24 cellular contexts compared by ENCODE assay signal in the genomic region with DNA sequence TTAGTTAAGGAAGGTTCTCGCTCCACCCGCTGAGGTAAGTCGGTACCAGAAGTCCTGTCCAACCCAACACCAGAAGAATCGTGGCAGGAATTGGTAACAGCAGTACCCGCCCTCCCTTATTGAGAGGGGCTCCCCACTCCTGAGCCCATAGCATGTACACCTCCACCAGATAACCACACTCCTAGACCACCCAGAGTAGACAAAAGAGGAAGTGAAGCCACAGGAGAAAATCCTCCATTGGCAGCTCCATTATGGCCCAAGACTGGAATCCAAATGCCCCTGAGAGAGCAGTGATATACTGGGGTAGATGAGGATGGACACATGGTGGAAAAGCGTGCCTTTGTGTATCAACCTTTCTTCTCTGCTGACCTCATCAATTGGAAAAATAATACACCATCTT.
DNase-seq lines count a peak whose midpoint lies in the region; ATAC-seq, FAIRE-seq and TF ChIP-seq lines count a peak whose summit lies in the region.
"Had no signal": no experiment of that assay in that cellular context is flagged by ENCODE, and none has a peak within 500 bp of the region (broad histone marks: within the 10 kb centered on the region; RNA-seq: fewer than 3 reads in every experiment).

No MANE protein-coding gene starts in this region.

- POLR2A ChIA-PET in K562 (lab: Yijun Ruan, JAX), result interaction anchor here (0.6 kb wide), 2 partner anchors 269 to 1051 kb away, joined by 3 read pairs; no protein-coding TSS in a partner anchor
- POLR2A ChIA-PET in activated CD4-positive, alpha-beta memory T cell treated with anti-CD3 and anti-CD28 coated beads, Interleukin-2, amount 10 ng/mL, durations not matched to agents 7 days and 5 days (lab: Charles Lee), result no interaction called here

- no peaks in the 10 kb centered on the region for H3K27me3 ChIP-seq in K562 (ENCODE audit: control insufficient read depth in 2 of 2, insufficient read depth in 2 of 2, low read length in 2 of 2)

- in situ Hi-C loops in K562 (cut with MboI), result no loop called here

- no peak for TF ChIP-seq RAD21 in K562 (CRISPR knock-in tag; conservative IDR thresholded peaks at IDR 0.05 in 1 of 2, IDR thresholded peaks at IDR 0.05 in 1 of 2)

- DNase-seq in GM12892 (ENCODE audit: insufficient read length), result no peak
- DNase-seq in MV-4-11 (lab: John Stamatoyannopoulos, UW), result peak; percentile 16
- no peak for DNase-seq in K562 (ENCODE audit: extremely low read depth in 1 of 4, low spot score in 3 of 4)
- DNase-seq in stimulated activated naive B cell treated with anti-CD40 and anti-IgM and Interleukin-4, amounts not matched to agents 10 μg/mL and 1 μg/mL and 100 μg/mL, for 72 hours, result no peak
- DNase-seq in activated CD4-positive, CD25-positive, alpha-beta regulatory T cell (lab: John Stamatoyannopoulos, UW), result no peak
- DNase-seq in activated CD4-positive, alpha-beta memory T cell treated with anti-CD3 and anti-CD28 coated beads, Interleukin-2, amount 10 ng/mL, durations not matched to agents 7 days and 5 days, result no peak
- DNase-seq: BE2C; CD8-positive, alpha-beta memory T cell; DMS 273 treated with DMSO at 0.1 percent for 48 hours; DMS79; EL; GDM1; H9; HFFc6; NCI-H1105 treated with DMSO at 0.1 percent for 48 hours; NCI-H146; NCI-H2029; NCI-H526 treated with DMSO at 0.1 percent for 48 hours; SHP77 had no signal

- H3K27ac Mint-ChIP-seq in stimulated activated naive B cell treated with anti-CD40 and anti-IgM and Interleukin-4, amounts not matched to agents 10 μg/mL and 1 μg/mL and 100 μg/mL, for 72 hours, result peak overlapping the region; percentile 88
- H3K27ac Mint-ChIP-seq in activated CD4-positive, alpha-beta memory T cell treated with anti-CD3 and anti-CD28 coated beads, Interleukin-2, amount 10 ng/mL, durations not matched to agents 7 days and 5 days, result no peak overlapping the region
- H3K27ac Mint-ChIP-seq: CD8-positive, alpha-beta memory T cell; H9; HFFc6 had no signal

- CTCF ChIA-PET in K562 (lab: Yijun Ruan, JAX; ENCODE audit: low intra/inter-chr PET ratio), result no interaction called here
- CTCF ChIA-PET in activated CD4-positive, alpha-beta memory T cell treated with anti-CD3 and anti-CD28 coated beads, Interleukin-2, amount 10 ng/mL, durations not matched to agents 7 days and 5 days (lab: Charles Lee), result no interaction called here

- H3K4me1 ChIP-seq in K562 (replicated peaks in 1 of 2; ENCODE audit: control insufficient read depth in 2 of 2, insufficient read depth in 2 of 2, low read length in 2 of 2), result peaks cover 0 to 4% of the 10 kb centered on the region in 2 experiments; a peak in 1 of 5 replicates
- H3K4me1 ChIP-seq: BE2C had no signal

- WGBS in K562 (ENCODE audit: insufficient coverage, low coverage, missing lambda C conversion rate), result 43% methylated on average over 6 of the region's 6 CpGs

- no peak overlapping the region for H3K9ac ChIP-seq in K562 (ENCODE audit: insufficient read depth in 1 of 2, low read depth in 2 of 2, low read length in 2 of 2)
- H3K9ac ChIP-seq: KMS-11 had no signal

- H3K27ac ChIP-seq in K562 (ENCODE audit: extremely low read depth, low read depth, low read length), result no peak overlapping the region
- H3K27ac ChIP-seq: KMS-11, RWPE1 had no signal

- H3K4me2 ChIP-seq in K562 (ENCODE audit: insufficient read depth, low read length), result no peak overlapping the region
- H3K4me2 ChIP-seq: KMS-11 had no signal

- no peaks in the 10 kb centered on the region for H3K9me1 ChIP-seq in K562 (ENCODE audit: control insufficient read depth, insufficient read depth, low read length)

- peaks cover 22 to 34% of the 10 kb centered on the region in 2 donors for H3K36me3 Mint-ChIP-seq in stimulated activated naive B cell treated with anti-CD40 and anti-IgM and Interleukin-4, amounts not matched to agents 10 μg/mL and 1 μg/mL and 100 μg/mL, for 72 hours
- H3K36me3 Mint-ChIP-seq in activated CD4-positive, alpha-beta memory T cell treated with anti-CD3 and anti-CD28 coated beads, Interleukin-2, amount 10 ng/mL, durations not matched to agents 7 days and 5 days (ENCODE audit: low read depth), result peaks cover 2% of the 10 kb centered on the region
- H3K36me3 Mint-ChIP-seq: CD8-positive, alpha-beta memory T cell had no signal

- no peaks in the 10 kb centered on the region for H4K20me1 ChIP-seq in K562 (replicated peaks; ENCODE audit: control insufficient read depth, insufficient read depth, low read length)

- no peaks in the 10 kb centered on the region for H3K79me2 ChIP-seq in K562 (ENCODE audit: control insufficient read depth, insufficient read depth, low read length)

- H3K4me3 ChIP-seq in K562, result no peak overlapping the region

- no TSS peak for BruUV-seq in K562 (replicated peaks; lab: Mats Ljungman, UMichigan)

- no peaks in the 10 kb centered on the region for H3K9me3 ChIP-seq in K562 (replicated peaks; ENCODE audit: control insufficient read depth, insufficient read depth, low read depth, low read length)
- H3K9me3 ChIP-seq: BE2C had no signal

- FAIRE-seq in GM12892 (lab: Jason Lieb, UNC) (peak; percentile 46), K562 (lab: Jason Lieb, UNC) (no peak)
- FAIRE-seq: HTR-8/SVneo had no signal

- TF ChIP-seq EP300 in K562 (IDR thresholded peaks at IDR 0.05; ENCODE audit: low read length), result no peak

- no peak for ATAC-seq in K562
- ATAC-seq in stimulated activated naive B cell treated with anti-CD40 and anti-IgM and Interleukin-4, amounts not matched to agents 10 μg/mL and 1 μg/mL and 100 μg/mL, for 72 hours (replicated peaks), result no peak
- no peak for ATAC-seq in HG03095 (IDR thresholded peaks at IDR 0.05; ENCODE audit: unreplicated experiment)
- ATAC-seq: Panc1 had no signal

- no peak overlapping the region for H2AFZ ChIP-seq in K562 (ENCODE audit: low read depth, low read length)

- intact Hi-C loops in K562 (cut with micrococcal nuclease), result loop anchor here (10.0 kb wide), 1 partner anchor 350 kb away; no protein-coding TSS in a partner anchor

- no peak for TF ChIP-seq POLR2A in GM12892 (IDR thresholded peaks at IDR 0.05; ENCODE audit: low read depth, low read length)
- TF ChIP-seq POLR2A in K562 (conservative IDR thresholded peaks at IDR 0.05), result no peak

- H3K9me3 Mint-ChIP-seq in stimulated activated naive B cell treated with anti-CD40 and anti-IgM and Interleukin-4, amounts not matched to agents 10 μg/mL and 1 μg/mL and 100 μg/mL, for 72 hours, result peaks cover 15 to 19% of the 10 kb centered on the region in 2 donors
- H3K9me3 Mint-ChIP-seq in activated CD4-positive, alpha-beta memory T cell treated with anti-CD3 and anti-CD28 coated beads, Interleukin-2, amount 10 ng/mL, durations not matched to agents 7 days and 5 days, result no peaks in the 10 kb centered on the region
- H3K9me3 Mint-ChIP-seq: CD8-positive, alpha-beta memory T cell; HFFc6 had no signal

- H3K4me1 Mint-ChIP-seq in stimulated activated naive B cell treated with anti-CD40 and anti-IgM and Interleukin-4, amounts not matched to agents 10 μg/mL and 1 μg/mL and 100 μg/mL, for 72 hours, result peaks cover 66 to 81% of the 10 kb centered on the region in 2 donors
- peaks cover 10% of the 10 kb centered on the region for H3K4me1 Mint-ChIP-seq in activated CD4-positive, alpha-beta memory T cell treated with anti-CD3 and anti-CD28 coated beads, Interleukin-2, amount 10 ng/mL, durations not matched to agents 7 days and 5 days

- H3K4me3 Mint-ChIP-seq in stimulated activated naive B cell treated with anti-CD40 and anti-IgM and Interleukin-4, amounts not matched to agents 10 μg/mL and 1 μg/mL and 100 μg/mL, for 72 hours, result peak overlapping the region; percentile 77 to 78
- H3K4me3 Mint-ChIP-seq in activated CD4-positive, alpha-beta memory T cell treated with anti-CD3 and anti-CD28 coated beads, Interleukin-2, amount 10 ng/mL, durations not matched to agents 7 days and 5 days, result no peak overlapping the region
- H3K4me3 Mint-ChIP-seq: CD8-positive, alpha-beta memory T cell; H9; HFFc6 had no signal

- no peak for TF ChIP-seq CTCF in K562 (IDR thresholded peaks at IDR 0.05 in 2 of 3, conservative IDR thresholded peaks at IDR 0.05 in 1 of 3; ENCODE audit: insufficient read depth in 2 of 3, low read depth in 1 of 3, low read length in 3 of 3)

- H3K27me3 Mint-ChIP-seq in stimulated activated naive B cell treated with anti-CD40 and anti-IgM and Interleukin-4, amounts not matched to agents 10 μg/mL and 1 μg/mL and 100 μg/mL, for 72 hours, result no peaks in the 10 kb centered on the region
- H3K27me3 Mint-ChIP-seq in activated CD4-positive, alpha-beta memory T cell treated with anti-CD3 and anti-CD28 coated beads, Interleukin-2, amount 10 ng/mL, durations not matched to agents 7 days and 5 days, result peaks cover 22% of the 10 kb centered on the region

- no peaks in the 10 kb centered on the region for H3K36me3 ChIP-seq in K562 (ENCODE audit: control insufficient read depth, insufficient read depth, low read length)
- H3K36me3 ChIP-seq: BE2C had no signal

TF ChIP-seq in K562, 482 proteins besides CTCF, POLR2A, EP300 and RAD21:
- peak; percentile 90 for TF ChIP-seq SPI1 (IDR thresholded peaks at IDR 0.05; ENCODE audit: borderline replicate concordance, low read depth, low read length)
- no peak for TF ChIP-seq HDAC6 (IDR thresholded peaks at IDR 0.05; ENCODE audit: low read depth, low read length)
